19 cellular contexts compared by ENCODE assay signal in the genomic region with DNA sequence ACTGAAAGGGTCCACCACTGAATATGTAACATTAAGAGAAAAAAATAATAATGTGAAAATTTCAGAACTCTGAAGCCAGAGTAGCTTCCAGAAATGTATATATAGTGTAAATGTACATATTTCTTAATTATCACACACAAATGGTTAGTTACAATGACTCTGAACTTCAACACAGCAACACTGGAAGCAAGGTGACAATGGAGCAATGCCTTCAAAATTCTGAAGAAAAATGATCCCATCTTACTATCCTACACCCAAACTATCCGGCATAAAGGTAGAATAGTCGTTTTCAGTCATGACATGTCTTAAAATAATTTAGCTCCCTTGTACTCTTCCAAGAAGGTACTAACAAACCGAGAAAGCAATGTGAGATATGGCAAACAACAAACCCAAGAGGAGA. TPM values are rescaled to one million over a fixed set of nuclear protein-coding genes. Genes with fewer than 3 reads are reported as not detected.
DNase-seq lines count a peak whose midpoint lies in the region; ATAC-seq, FAIRE-seq and TF ChIP-seq lines count a peak whose summit lies in the region.
"Had no signal": no experiment of that assay in that cellular context is flagged by ENCODE, and none has a peak within 500 bp of the region (broad histone marks: within the 10 kb centered on the region; RNA-seq: fewer than 3 reads in every experiment).

No MANE protein-coding gene starts in this region.

- no peak overlapping the region for H3K4me3 Mint-ChIP-seq in WTC11
- no peak overlapping the region for H3K4me3 Mint-ChIP-seq in central memory CD8-positive, alpha-beta T cell
- H3K4me3 Mint-ChIP-seq: CD8-positive, alpha-beta T cell had no signal

- peak overlapping the region; percentile 35; the same call in 1 of the 2 replicates for H3K27ac Mint-ChIP-seq in WTC11
- peak overlapping the region; percentile 77 for H3K27ac Mint-ChIP-seq in central memory CD8-positive, alpha-beta T cell (ENCODE audit: low read depth)

- no peak for TF ChIP-seq CTCF in HepG2 (CRISPR knock-in tag; IDR thresholded peaks at IDR 0.05)
- TF ChIP-seq CTCF in right lobe of liver (IDR thresholded peaks at IDR 0.05), result no peak
- no peak for TF ChIP-seq CTCF in WTC11 (IDR thresholded peaks at IDR 0.05)

- no peak for FAIRE-seq in HepG2 (lab: Jason Lieb, UNC)
- FAIRE-seq: A549, D721Med, G401.6, GM19239, HTR-8/SVneo had no signal

- H3K36me3 ChIP-seq in HepG2 (replicated peaks in 1 of 2; ENCODE audit: control insufficient read depth in 1 of 2, insufficient read depth in 2 of 2, low read length in 2 of 2) (peaks cover 8 to 43% of the 10 kb centered on the region in 2 experiments), right lobe of liver (no peaks in the 10 kb centered on the region)

- ATAC-seq in HepG2, result no peak
- ATAC-seq in right lobe of liver, result no peak
- ATAC-seq in WTC11, result no peak
- ATAC-seq in central memory CD8-positive, alpha-beta T cell (replicated peaks; ENCODE audit: extremely low read depth, poor library complexity, severe bottlenecking), result no peak
- no peak for ATAC-seq in GM21723 (IDR thresholded peaks at IDR 0.05; ENCODE audit: unreplicated experiment)
- ATAC-seq: A549; CD8-positive, alpha-beta T cell; HCT116 had no signal

- H2AFZ ChIP-seq in HepG2 (ENCODE audit: low read length), result no peak overlapping the region

- intact Hi-C loops in HepG2 (cut with micrococcal nuclease; ENCODE audit: unreplicated experiment), result no loop called here
- intact Hi-C loops in right lobe of liver (cut with DNase I), result no loop called here

- H3K27me3 ChIP-seq in HepG2 (ENCODE audit: control insufficient read depth in 1 of 2, insufficient read depth in 2 of 2, low read length in 2 of 2) (no peaks in the 10 kb centered on the region), right lobe of liver (no peaks in the 10 kb centered on the region)
- H3K27me3 ChIP-seq: BE2C had no signal

- H3K9me3 ChIP-seq in HepG2 (ENCODE audit: low read length) (no peaks in the 10 kb centered on the region), right lobe of liver (no peaks in the 10 kb centered on the region)
- H3K9me3 ChIP-seq: A549, BE2C had no signal

- CTCF ChIA-PET in HepG2 (lab: Yijun Ruan, JAX; ENCODE audit: low intra/inter-chr PET ratio, low total read pairs), result no interaction called here
- CTCF ChIA-PET in WTC11 (lab: Charles Lee), result no interaction called here

- no peaks in the 10 kb centered on the region for H3K27me3 Mint-ChIP-seq in WTC11 (ENCODE audit: low read depth)
- no peaks in the 10 kb centered on the region for H3K27me3 Mint-ChIP-seq in central memory CD8-positive, alpha-beta T cell

- in situ Hi-C loops in HepG2 (cut with HindIII; ENCODE audit: extremely low pct_ligation_motif_present, low pct_unique_long_range_greater_than_20kb), result no loop called here

- TF ChIP-seq POLR2A in HepG2 (IDR thresholded peaks at IDR 0.05; ENCODE audit: insufficient read depth in 1 of 2, low read depth in 2 of 2, low read length in 2 of 2), result no peak
- no peak for TF ChIP-seq POLR2A in right lobe of liver (IDR thresholded peaks at IDR 0.05)

- H3K4me1 Mint-ChIP-seq in WTC11, result peaks cover 74% of the 10 kb centered on the region
- peaks cover 56% of the 10 kb centered on the region for H3K4me1 Mint-ChIP-seq in central memory CD8-positive, alpha-beta T cell

- H3K27ac ChIP-seq in HepG2 (ENCODE audit: extremely low read length, insufficient read depth, low read length), result no peak overlapping the region
- H3K27ac ChIP-seq in right lobe of liver, result no peak overlapping the region
- H3K27ac ChIP-seq: A549, C4-2B had no signal

- TF ChIP-seq EP300 in HepG2 (IDR thresholded peaks at IDR 0.05; ENCODE audit: low read depth in 2 of 2, low read length in 2 of 2) (no peak), HepG2 (CRISPR knock-in tag; IDR thresholded peaks at IDR 0.05; ENCODE audit: borderline replicate concordance) (no peak)

- H3K79me2 ChIP-seq in HepG2 (ENCODE audit: insufficient read depth, low read length), result peaks cover 99% of the 10 kb centered on the region

- no peak for TF ChIP-seq RAD21 in HepG2 (CRISPR knock-in tag; IDR thresholded peaks at IDR 0.05)

- BruUV-seq in HepG2 (replicated peaks; lab: Mats Ljungman, UMichigan), result no TSS peak

- DNase-seq in HepG2 (ENCODE audit: low spot score) (no peak), right lobe of liver (no peak), WTC11 (ENCODE audit: low spot score) (no peak), NCI-H2107 treated with DMSO at 0.1 percent for 48 hours (lab: John Stamatoyannopoulos, UW; ENCODE audit: unreplicated experiment) (no peak)
- DNase-seq in central memory CD8-positive, alpha-beta T cell (ENCODE audit: low spot score in 2 of 2), result no peak
- DNase-seq: BE2C; CD8-positive, alpha-beta T cell; COR-L47; DMS153; DMS79 treated with DMSO at 0.1 percent for 48 hours; EL had no signal

- H3K9me3 Mint-ChIP-seq in WTC11, result no peaks in the 10 kb centered on the region
- H3K9me3 Mint-ChIP-seq in central memory CD8-positive, alpha-beta T cell, result no peaks in the 10 kb centered on the region
- H3K9me3 Mint-ChIP-seq: CD8-positive, alpha-beta T cell had no signal

- H3K36me3 Mint-ChIP-seq in WTC11, result peaks cover 33% of the 10 kb centered on the region
- H3K36me3 Mint-ChIP-seq in central memory CD8-positive, alpha-beta T cell (ENCODE audit: insufficient read depth), result peaks cover 28% of the 10 kb centered on the region

- peaks cover 22% of the 10 kb centered on the region for H4K20me1 ChIP-seq in HepG2 (ENCODE audit: insufficient read depth, low read length)

- H3K4me1 ChIP-seq in HepG2 (ENCODE audit: insufficient read depth, low read length) (peaks cover 15% of the 10 kb centered on the region), right lobe of liver (peaks cover 0 to 3% (median 0%) of the 10 kb centered on the region in 4 donors)

- POLR2A ChIA-PET in HepG2 (lab: Yijun Ruan, JAX), result no interaction called here
- POLR2A ChIA-PET in WTC11 (lab: Charles Lee), result no interaction called here

- no peak overlapping the region for H3K4me2 ChIP-seq in HepG2 (ENCODE audit: low read depth, low read length)
- H3K4me2 ChIP-seq: A549 had no signal

- 90% methylated on average over 3 of the region's 3 CpGs for WGBS in HepG2 (ENCODE audit: low lambda C conversion rate)
- 100% methylated on average over 3 of the region's 3 CpGs for WGBS in right lobe of liver (ENCODE audit: insufficient coverage, low coverage, low lambda C conversion rate, missing lambda C conversion rate)

- no peak overlapping the region for H3K9ac ChIP-seq in HepG2 (ENCODE audit: insufficient read depth, low read depth, low read length)

- H3K4me3 ChIP-seq in HepG2 (replicated peaks in 1 of 3; ENCODE audit: insufficient read depth in 1 of 3, low read depth in 2 of 3, low read length in 3 of 3) (no peak overlapping the region), right lobe of liver (no peak overlapping the region)
- H3K4me3 ChIP-seq: A549 had no signal

RNA-seq across cellular contexts. Expression of gene NAP1L1, which starts 11.9 kb away (rescaled TPM):
- total RNA-seq in HepG2 (2016; rRNA removed; fragmentation: Illumina TruSeq; extraction: Trizol) (309 and 454 TPM in 2 replicates), right lobe of liver (10 to 100 TPM; 61.9 to 99.1 (median 81.5) TPM), WTC11 (2021) (946 to 1,010 TPM (median 968 TPM) in 3 replicates)
- total RNA-seq in HepG2 (2016; cell fraction: cytosol; rRNA removed; fragmentation: Illumina TruSeq; extraction: Trizol; ENCODE audit: low read depth), result 121 and 153 TPM in 2 replicates
- total RNA-seq in HepG2 (2016; cell fraction: insoluble cytoplasmic fraction; rRNA removed; fragmentation: Illumina TruSeq; extraction: Trizol), result 331 and 431 TPM in 2 replicates
- total RNA-seq in HepG2 (2016; cell fraction: membrane; rRNA removed; fragmentation: Illumina TruSeq; extraction: Trizol), result 376 and 465 TPM in 2 replicates
- 177 and 205 TPM in 2 replicates for total RNA-seq in HepG2 (2016; cell fraction: nucleus; rRNA removed; fragmentation: Illumina TruSeq; extraction: Trizol)
- polyA plus RNA-seq in HepG2 (2011; rRNA removed), result 154 and 207 TPM in 2 replicates
- 106 and 129 TPM in 2 replicates for polyA plus RNA-seq in HepG2 (2011; cell fraction: cytosol; rRNA removed)
- 58.1 and 82.0 TPM in 2 replicates for polyA plus RNA-seq in HepG2 (2011; cell fraction: nucleus; rRNA removed)
- 483 and 505 TPM in 2 replicates for polyA plus RNA-seq in HepG2 (2012)
- polyA plus RNA-seq in HepG2 (2016; cell fraction: cytosol; fragmentation: Illumina TruSeq; extraction: Trizol; ENCODE audit: low read depth), result 301 and 332 TPM in 2 replicates
- polyA plus RNA-seq in HepG2 (2016; cell fraction: insoluble cytoplasmic fraction; fragmentation: Illumina TruSeq; extraction: Trizol; ENCODE audit: low read depth), result 675 and 683 TPM in 2 replicates
- 622 and 757 TPM in 2 replicates for polyA plus RNA-seq in HepG2 (2016; cell fraction: membrane; fragmentation: Illumina TruSeq; extraction: Trizol; ENCODE audit: low read depth)
- 341 and 359 TPM in 2 replicates for polyA plus RNA-seq in HepG2 (2016; cell fraction: nucleus; fragmentation: Illumina TruSeq; extraction: Trizol; ENCODE audit: insufficient read depth, low read depth)
- 35.4 and 66.0 TPM in 2 replicates for polyA minus RNA-seq in HepG2 (2011; rRNA and poly(A)+ RNA removed; ENCODE audit: low replicate concordance)
- polyA minus RNA-seq in HepG2 (2011; cell fraction: cytosol; rRNA and poly(A)+ RNA removed), result 145 and 146 TPM in 2 replicates
- 185 and 189 TPM in 2 replicates for polyA minus RNA-seq in HepG2 (2011; cell fraction: nucleus; rRNA and poly(A)+ RNA removed)

RNA-seq across cellular contexts. Expression of gene PHLDA1, which starts 41.0 kb away (rescaled TPM):
- total RNA-seq in HepG2 (2016; rRNA removed; fragmentation: Illumina TruSeq; extraction: Trizol), result 41.0 and 42.6 TPM in 2 replicates
- total RNA-seq in HepG2 (2016; cell fraction: cytosol; rRNA removed; fragmentation: Illumina TruSeq; extraction: Trizol; ENCODE audit: low read depth), result 17.8 and 19.6 TPM in 2 replicates
- 40.7 and 41.0 TPM in 2 replicates for total RNA-seq in HepG2 (2016; cell fraction: insoluble cytoplasmic fraction; rRNA removed; fragmentation: Illumina TruSeq; extraction: Trizol)
- 46.7 and 48.5 TPM in 2 replicates for total RNA-seq in HepG2 (2016; cell fraction: membrane; rRNA removed; fragmentation: Illumina TruSeq; extraction: Trizol)
- 48.4 and 49.5 TPM in 2 replicates for total RNA-seq in HepG2 (2016; cell fraction: nucleus; rRNA removed; fragmentation: Illumina TruSeq; extraction: Trizol)
- polyA plus RNA-seq in HepG2 (2011; rRNA removed), result 30.5 and 33.8 TPM in 2 replicates
- 25.4 and 27.1 TPM in 2 replicates for polyA plus RNA-seq in HepG2 (2011; cell fraction: cytosol; rRNA removed)
- polyA plus RNA-seq in HepG2 (2011; cell fraction: nucleus; rRNA removed), result 24.3 and 25.8 TPM in 2 replicates
- polyA plus RNA-seq in HepG2 (2012), result 19.1 and 25.3 TPM in 2 replicates
- polyA plus RNA-seq in HepG2 (2016; cell fraction: cytosol; fragmentation: Illumina TruSeq; extraction: Trizol; ENCODE audit: low read depth), result 10.9 and 15.0 TPM in 2 replicates
- 61.4 and 62.2 TPM in 2 replicates for polyA plus RNA-seq in HepG2 (2016; cell fraction: insoluble cytoplasmic fraction; fragmentation: Illumina TruSeq; extraction: Trizol; ENCODE audit: low read depth)
- 29.1 and 33.4 TPM in 2 replicates for polyA plus RNA-seq in HepG2 (2016; cell fraction: membrane; fragmentation: Illumina TruSeq; extraction: Trizol; ENCODE audit: low read depth)
- polyA plus RNA-seq in HepG2 (2016; cell fraction: nucleus; fragmentation: Illumina TruSeq; extraction: Trizol; ENCODE audit: insufficient read depth, low read depth), result 87.7 and 87.9 TPM in 2 replicates
- polyA minus RNA-seq in HepG2 (2011; rRNA and poly(A)+ RNA removed; ENCODE audit: low replicate concordance), result 3.0 and 40.9 TPM in 2 replicates
- polyA minus RNA-seq in HepG2 (2011; cell fraction: cytosol; rRNA and poly(A)+ RNA removed), result 43.4 and 48.0 TPM in 2 replicates
- polyA minus RNA-seq in HepG2 (2011; cell fraction: nucleus; rRNA and poly(A)+ RNA removed), result 53.5 and 53.8 TPM in 2 replicates
- 10 to 100 TPM in 4 of 6 experiments, 1 to 10 TPM in 2; 1.7 to 22.4 (median 14.3) TPM for total RNA-seq in right lobe of liver
- 34.9 to 51.3 TPM (median 51.1 TPM) in 3 replicates for total RNA-seq in WTC11 (2021)

Comparison
In these comparisons a context has a peak if more than half of its experiments do, and no peak if none do; other contexts are left out.
1. Of the 50 proteins assayed by ChIP-seq in both HepG2 and WTC11: peak only in HepG2: ZNF317; only in WTC11: none; in both: none; in neither: 49.